ENCODE assay signal across 19 cellular contexts in the genomic region with DNA sequence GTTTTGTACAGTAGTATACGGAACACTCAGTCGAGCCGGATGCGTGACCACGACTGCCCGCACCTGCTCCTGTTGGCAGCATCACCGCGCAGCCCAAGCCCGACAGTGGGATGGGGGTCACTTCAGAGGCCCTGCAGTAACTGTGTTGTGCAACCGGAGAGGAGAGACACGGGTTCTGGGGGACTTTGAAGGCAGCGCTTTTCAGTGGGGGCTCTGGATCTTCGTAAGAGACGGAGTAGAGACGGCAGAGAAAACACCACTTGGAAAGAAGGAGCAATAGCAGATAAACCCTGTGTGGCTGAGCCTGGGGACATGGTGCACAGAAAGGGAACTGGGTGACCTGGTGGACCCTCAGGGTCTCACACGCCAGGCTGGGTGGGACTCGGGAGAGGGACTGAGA. TPM values are rescaled to one million over a fixed set of nuclear protein-coding genes. Genes with fewer than 3 reads are reported as not detected.
A peak's percentile ranks its signal among the peaks of the same experiment; 100 is the strongest.
DNase-seq lines count a peak whose midpoint lies in the region; TF ChIP-seq lines count a peak whose summit lies in the region.
"Had no signal": no experiment of that assay in that cellular context is flagged by ENCODE, and none has a peak within 500 bp of the region (broad histone marks: within the 10 kb centered on the region; RNA-seq: fewer than 3 reads in every experiment).

No MANE protein-coding gene starts in this region.

- intact Hi-C loops in OCI-LY7 (cut with micrococcal nuclease; ENCODE audit: unreplicated experiment) = no loop called here

- H3K36me3 ChIP-seq in OCI-LY7 (ENCODE audit: insufficient read depth, low read length) = no peaks in the 10 kb centered on the region
- H3K36me3 ChIP-seq: colonic mucosa, pancreas had no signal

- H3K27ac Mint-ChIP-seq in neural crest cell (ENCODE audit: unreplicated experiment) = peak overlapping the region; percentile 39
- H3K27ac Mint-ChIP-seq: activated naive CD4-positive, alpha-beta T cell treated with anti-CD3 and anti-CD28 coated beads, Interleukin-2, amount 50 U/mL, for 24 hours had no signal

- H3K79me2 ChIP-seq in OCI-LY7 (ENCODE audit: insufficient read depth, low read depth, low read length) = no peaks in the 10 kb centered on the region

- peak overlapping the region; percentile 46 for H3K27ac ChIP-seq in caudate nucleus (ENCODE audit: low read depth, low read length)
- H3K27ac ChIP-seq in OCI-LY7 (ENCODE audit: low read depth, low read length, poor library complexity, severe bottlenecking) = no peak overlapping the region
- H3K27ac ChIP-seq: colonic mucosa, foreskin keratinocyte, pancreas had no signal

- peaks cover 24% of the 10 kb centered on the region for H3K4me1 Mint-ChIP-seq in neural crest cell
- H3K4me1 Mint-ChIP-seq: activated naive CD4-positive, alpha-beta T cell treated with anti-CD3 and anti-CD28 coated beads, Interleukin-2, amount 50 U/mL, for 24 hours had no signal

- H3K36me3 Mint-ChIP-seq in neural crest cell (ENCODE audit: low read depth) = no peaks in the 10 kb centered on the region
- H3K36me3 Mint-ChIP-seq: activated naive CD4-positive, alpha-beta T cell treated with anti-CD3 and anti-CD28 coated beads, Interleukin-2, amount 50 U/mL, for 24 hours had no signal

- no peaks in the 10 kb centered on the region for H3K4me1 ChIP-seq in OCI-LY7 (ENCODE audit: insufficient read depth, low read length, poor library complexity, severe bottlenecking)
- H3K4me1 ChIP-seq: colonic mucosa, foreskin keratinocyte had no signal

- DNase-seq in activated CD8-positive, alpha-beta memory T cell treated with anti-CD3 and anti-CD28 coated beads for 24 hours = peak; percentile 26
- DNase-seq in activated CD8-positive, alpha-beta memory T cell treated with anti-CD3 and anti-CD28 coated beads, Interleukin-2, amount 50 U/mL, for 4 hours = no peak
- DNase-seq in caudate nucleus (lab: John Stamatoyannopoulos, UW) = no peak
- no peak for DNase-seq in neural crest cell (ENCODE audit: low read depth, low spot score)
- DNase-seq in ureter (ENCODE audit: low spot score) = peak; percentile 35
- no peak for DNase-seq in foreskin melanocyte
- no peak for DNase-seq in pons (ENCODE audit: low spot score)
- DNase-seq in OCI-LY7 (ENCODE audit: low spot score) = no peak
- DNase-seq: ACHN; activated CD4-positive, alpha-beta T cell treated with anti-CD3 and anti-CD28 coated beads for 48 hours; activated T-cell treated with anti-CD3 and anti-CD28 coated beads, Interleukin-2, amount 50 U/mL, for 1 hour; DND-41; foreskin keratinocyte; NCI-H226; RPMI8226; SW 1271 had no signal

- no peaks in the 10 kb centered on the region for H3K9me3 Mint-ChIP-seq in neural crest cell
- H3K9me3 Mint-ChIP-seq: activated naive CD4-positive, alpha-beta T cell treated with anti-CD3 and anti-CD28 coated beads, Interleukin-2, amount 50 U/mL, for 24 hours had no signal

- H3K9me3 ChIP-seq in OCI-LY7 (ENCODE audit: low read length) = no peaks in the 10 kb centered on the region
- H3K9me3 ChIP-seq: colonic mucosa, pancreas had no signal

- POLR2A ChIA-PET in OCI-LY7 (lab: Charles Lee) = no interaction called here

- H3K4me3 Mint-ChIP-seq in neural crest cell = no peak overlapping the region
- H3K4me3 Mint-ChIP-seq: activated naive CD4-positive, alpha-beta T cell treated with anti-CD3 and anti-CD28 coated beads, Interleukin-2, amount 50 U/mL, for 24 hours had no signal

- no peak overlapping the region for H3K4me2 ChIP-seq in OCI-LY7 (ENCODE audit: low read length)

- H3K9me2 ChIP-seq in OCI-LY7 (ENCODE audit: insufficient read depth, low read length) = no peaks in the 10 kb centered on the region

- no peak for TF ChIP-seq CTCF in neural crest cell (conservative IDR thresholded peaks at IDR 0.05)
- TF ChIP-seq CTCF in OCI-LY7 (conservative IDR thresholded peaks at IDR 0.05; ENCODE audit: low read length) = no peak

- H3K27me3 Mint-ChIP-seq in neural crest cell (ENCODE audit: low read depth) = no peaks in the 10 kb centered on the region

- CTCF ChIA-PET in OCI-LY7 (lab: Charles Lee; ENCODE audit: unreplicated experiment) = no interaction called here

- no peak overlapping the region for H3K4me3 ChIP-seq in OCI-LY7 (ENCODE audit: low read depth, low read length, poor library complexity, severe bottlenecking)
- H3K4me3 ChIP-seq: colonic mucosa, pancreas had no signal

- H2AFZ ChIP-seq in OCI-LY7 (ENCODE audit: low read length) = no peak overlapping the region

- no peaks in the 10 kb centered on the region for H4K20me1 ChIP-seq in OCI-LY7 (ENCODE audit: insufficient read depth, low read length)

- BruUV-seq in OCI-LY7 (replicated peaks; lab: Mats Ljungman, UMichigan) = no TSS peak

RNA-seq across cellular contexts. Expression of a gene that starts 28.2 kb away (rescaled TPM):
- total RNA-seq in neural crest cell = 101 and 111 TPM in 2 replicates
- total RNA-seq in ureter = 48.0 TPM
- total RNA-seq in OCI-LY7 (2014; rRNA removed; shearing (Covaris generic)) = 47.7 and 69.1 TPM in 2 replicates
- 57.3 and 63.6 TPM in 2 replicates for total RNA-seq in OCI-LY7 (2022)

Comparison
In these comparisons a context has a peak if more than half of its experiments do, and no peak if none do; other contexts are left out.
1. DNase-seq: peak in activated CD8-positive, alpha-beta memory T cell treated with anti-CD3 and anti-CD28 coated beads for 24 hours (single experiment) and ureter (single experiment); none in activated CD8-positive, alpha-beta memory T cell treated with anti-CD3 and anti-CD28 coated beads, Interleukin-2, amount 50 U/mL, for 4 hours (single experiment), caudate nucleus (0 of 61), neural crest cell (single experiment), foreskin melanocyte (single experiment), pons (single experiment) and OCI-LY7 (single experiment).